Comparison of ENCODE assay signal across 32 cellular contexts in genomic region chrX:45959567-45959966, GRCh38.
"Had no signal": no experiment of that assay in that cellular context is flagged by ENCODE, and none has a peak within 500 bp of the region (broad histone marks: within the 10 kb centered on the region; RNA-seq: fewer than 3 reads in every experiment).

No MANE protein-coding gene starts in this region.

- H3K27ac ChIP-seq: adrenal gland, ascending aorta, body of pancreas, brain microvascular endothelial cell, breast epithelium, cardiac muscle cell had no signal

- ATAC-seq: activated naive CD4-positive, alpha-beta T cell treated with anti-CD3 and anti-CD28 coated beads, Interleukin-2, amount 50 U/mL, for 72 hours; activated naive CD8-positive, alpha-beta T cell treated with anti-CD3 and anti-CD28 coated beads, Interleukin-2, amount 50 U/mL, for 24 hours; activated T-cell treated with anti-CD3 and anti-CD28 coated beads, Interleukin-2, amount 50 U/mL, for 4 hours; activated T-cell treated with anti-CD3 and anti-CD28 coated beads, Interleukin-2, amount 50 U/mL, for 72 hours; activated T-helper 17 cell treated with anti-CD3 and anti-CD28 coated beads, Interleukin-2, amount 50 U/mL, for 72 hours; body of pancreas had no signal

- H3K27me3 ChIP-seq: ascending aorta, body of pancreas, brain microvascular endothelial cell, cardiac muscle cell had no signal

- H3K36me3 ChIP-seq: adrenal gland, ascending aorta, brain microvascular endothelial cell, breast epithelium, cardiac muscle cell had no signal

- DNase-seq: activated effector memory CD4-positive, alpha-beta T cell treated with anti-CD3 and anti-CD28 coated beads, Interleukin-2, amount 50 U/mL, for 16 hours; activated effector memory CD4-positive, alpha-beta T cell treated with Interleukin-2 at 50 U/mL for 16 hours; activated gamma-delta T cell; activated gamma-delta T cell treated with Interleukin-2 at 50 U/mL for 16 hours; activated naive CD4-positive, alpha-beta T cell; activated naive CD4-positive, alpha-beta T cell treated with anti-CD3 and anti-CD28 coated beads for 36 hours; activated naive CD4-positive, alpha-beta T cell treated with anti-CD3 and anti-CD28 coated beads, Interleukin-2, amount 10 ng/mL, durations not matched to agents 7 days and 5 days; activated naive CD4-positive, alpha-beta T cell treated with anti-CD3 and anti-CD28 coated beads, Interleukin-2, amount 50 U/mL, for 16 hours; activated naive CD4-positive, alpha-beta T cell treated with Interleukin-2 at 50 U/mL for 16 hours; activated naive CD8-positive, alpha-beta T cell treated with anti-CD3 and anti-CD28 coated beads for 36 hours; activated naive CD8-positive, alpha-beta T cell treated with anti-CD3 and anti-CD28 coated beads, Interleukin-2, amount 10 ng/mL, durations not matched to agents 7 days and 5 days; activated naive CD8-positive, alpha-beta T cell treated with anti-CD3 and anti-CD28 coated beads, Interleukin-2, amount 50 U/mL, for 24 hours; activated T-cell treated with anti-CD3 and anti-CD28 coated beads, Interleukin-2, amount 50 U/mL, for 1 hour; activated T-cell treated with anti-CD3 and anti-CD28 coated beads, Interleukin-2, amount 50 U/mL, for 24 hours; activated T-cell treated with anti-CD3 and anti-CD28 coated beads, Interleukin-2, amount 50 U/mL, for 4 hours; activated T-cell treated with anti-CD3 and anti-CD28 coated beads, Interleukin-2, amount 50 U/mL, for 48 hours; activated T-cell treated with anti-CD3 and anti-CD28 coated beads, Interleukin-2, amount 50 U/mL, for 72 hours; adrenal gland; amniotic stem cell; amygdala; anterior cingulate cortex; aorta; body of pancreas; brain microvascular endothelial cell; central memory CD4-positive, alpha-beta T cell; cerebellar nuclear complex had no signal

- H3K4me1 ChIP-seq: adrenal gland, ascending aorta, body of pancreas, breast epithelium had no signal

- H3K9me3 ChIP-seq: adrenal gland, body of pancreas had no signal

- FAIRE-seq: bronchial epithelial cell had no signal

- H3K4me3 ChIP-seq: adrenal gland, ascending aorta, body of pancreas, breast epithelium, cardiac muscle cell had no signal
